Comparison of ENCODE assay signal across 1 cellular context in the genomic region with DNA sequence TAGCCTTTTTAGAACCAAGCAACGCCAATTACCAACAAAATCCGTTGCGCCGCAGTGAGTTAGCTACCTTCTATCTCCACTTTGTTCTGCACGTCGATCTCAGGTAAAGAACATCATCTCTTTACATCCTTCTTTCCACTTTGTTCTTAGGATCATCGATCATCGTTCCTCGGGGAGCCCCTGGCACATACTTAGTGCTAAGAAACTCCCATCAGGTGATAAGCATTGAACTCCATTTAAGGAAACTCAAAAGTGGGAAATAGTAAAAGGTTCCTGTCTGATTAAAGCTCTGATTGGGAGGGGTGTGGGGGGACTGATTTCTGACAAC.
TF ChIP-seq lines count a peak whose summit lies in the region.

No MANE protein-coding gene starts in this region.

TF ChIP-seq in GM23338, 12 proteins besides CTCF, POLR2A, EP300 and RAD21 (continued from another document):
- TF ChIP-seq, protein P1, sequence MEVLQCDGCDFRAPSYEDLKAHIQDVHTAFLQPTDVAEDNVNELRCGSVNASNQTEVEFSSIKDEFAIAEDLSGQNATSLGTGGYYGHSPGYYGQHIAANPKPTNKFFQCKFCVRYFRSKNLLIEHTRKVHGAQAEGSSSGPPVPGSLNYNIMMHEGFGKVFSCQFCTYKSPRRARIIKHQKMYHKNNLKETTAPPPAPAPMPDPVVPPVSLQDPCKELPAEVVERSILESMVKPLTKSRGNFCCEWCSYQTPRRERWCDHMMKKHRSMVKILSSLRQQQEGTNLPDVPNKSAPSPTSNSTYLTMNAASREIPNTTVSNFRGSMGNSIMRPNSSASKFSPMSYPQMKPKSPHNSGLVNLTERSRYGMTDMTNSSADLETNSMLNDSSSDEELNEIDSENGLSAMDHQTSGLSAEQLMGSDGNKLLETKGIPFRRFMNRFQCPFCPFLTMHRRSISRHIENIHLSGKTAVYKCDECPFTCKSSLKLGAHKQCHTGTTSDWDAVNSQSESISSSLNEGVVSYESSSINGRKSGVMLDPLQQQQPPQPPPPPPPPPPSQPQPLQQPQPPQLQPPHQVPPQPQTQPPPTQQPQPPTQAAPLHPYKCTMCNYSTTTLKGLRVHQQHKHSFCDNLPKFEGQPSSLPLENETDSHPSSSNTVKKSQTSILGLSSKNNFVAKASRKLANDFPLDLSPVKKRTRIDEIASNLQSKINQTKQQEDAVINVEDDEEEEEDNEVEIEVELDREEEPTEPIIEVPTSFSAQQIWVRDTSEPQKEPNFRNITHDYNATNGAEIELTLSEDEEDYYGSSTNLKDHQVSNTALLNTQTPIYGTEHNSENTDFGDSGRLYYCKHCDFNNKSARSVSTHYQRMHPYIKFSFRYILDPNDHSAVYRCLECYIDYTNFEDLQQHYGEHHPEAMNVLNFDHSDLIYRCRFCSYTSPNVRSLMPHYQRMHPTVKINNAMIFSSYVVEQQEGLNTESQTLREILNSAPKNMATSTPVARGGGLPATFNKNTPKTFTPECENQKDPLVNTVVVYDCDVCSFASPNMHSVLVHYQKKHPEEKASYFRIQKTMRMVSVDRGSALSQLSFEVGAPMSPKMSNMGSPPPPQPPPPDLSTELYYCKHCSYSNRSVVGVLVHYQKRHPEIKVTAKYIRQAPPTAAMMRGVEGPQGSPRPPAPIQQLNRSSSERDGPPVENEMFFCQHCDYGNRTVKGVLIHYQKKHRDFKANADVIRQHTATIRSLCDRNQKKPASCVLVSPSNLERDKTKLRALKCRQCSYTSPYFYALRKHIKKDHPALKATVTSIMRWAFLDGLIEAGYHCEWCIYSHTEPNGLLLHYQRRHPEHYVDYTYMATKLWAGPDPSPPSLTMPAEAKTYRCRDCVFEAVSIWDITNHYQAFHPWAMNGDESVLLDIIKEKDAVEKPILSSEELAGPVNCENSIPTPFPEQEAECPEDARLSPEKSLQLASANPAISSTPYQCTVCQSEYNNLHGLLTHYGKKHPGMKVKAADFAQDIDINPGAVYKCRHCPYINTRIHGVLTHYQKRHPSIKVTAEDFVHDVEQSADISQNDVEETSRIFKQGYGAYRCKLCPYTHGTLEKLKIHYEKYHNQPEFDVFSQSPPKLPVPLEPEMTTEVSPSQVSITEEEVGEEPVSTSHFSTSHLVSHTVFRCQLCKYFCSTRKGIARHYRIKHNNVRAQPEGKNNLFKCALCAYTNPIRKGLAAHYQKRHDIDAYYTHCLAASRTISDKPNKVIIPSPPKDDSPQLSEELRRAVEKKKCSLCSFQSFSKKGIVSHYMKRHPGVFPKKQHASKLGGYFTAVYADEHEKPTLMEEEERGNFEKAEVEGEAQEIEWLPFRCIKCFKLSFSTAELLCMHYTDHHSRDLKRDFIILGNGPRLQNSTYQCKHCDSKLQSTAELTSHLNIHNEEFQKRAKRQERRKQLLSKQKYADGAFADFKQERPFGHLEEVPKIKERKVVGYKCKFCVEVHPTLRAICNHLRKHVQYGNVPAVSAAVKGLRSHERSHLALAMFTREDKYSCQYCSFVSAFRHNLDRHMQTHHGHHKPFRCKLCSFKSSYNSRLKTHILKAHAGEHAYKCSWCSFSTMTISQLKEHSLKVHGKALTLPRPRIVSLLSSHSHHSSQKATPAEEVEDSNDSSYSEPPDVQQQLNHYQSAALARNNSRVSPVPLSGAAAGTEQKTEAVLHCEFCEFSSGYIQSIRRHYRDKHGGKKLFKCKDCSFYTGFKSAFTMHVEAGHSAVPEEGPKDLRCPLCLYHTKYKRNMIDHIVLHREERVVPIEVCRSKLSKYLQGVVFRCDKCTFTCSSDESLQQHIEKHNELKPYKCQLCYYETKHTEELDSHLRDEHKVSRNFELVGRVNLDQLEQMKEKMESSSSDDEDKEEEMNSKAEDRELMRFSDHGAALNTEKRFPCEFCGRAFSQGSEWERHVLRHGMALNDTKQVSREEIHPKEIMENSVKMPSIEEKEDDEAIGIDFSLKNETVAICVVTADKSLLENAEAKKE (CRISPR knock-in tag; IDR thresholded peaks at IDR 0.05), result no peak
- TF ChIP-seq, protein P2, sequence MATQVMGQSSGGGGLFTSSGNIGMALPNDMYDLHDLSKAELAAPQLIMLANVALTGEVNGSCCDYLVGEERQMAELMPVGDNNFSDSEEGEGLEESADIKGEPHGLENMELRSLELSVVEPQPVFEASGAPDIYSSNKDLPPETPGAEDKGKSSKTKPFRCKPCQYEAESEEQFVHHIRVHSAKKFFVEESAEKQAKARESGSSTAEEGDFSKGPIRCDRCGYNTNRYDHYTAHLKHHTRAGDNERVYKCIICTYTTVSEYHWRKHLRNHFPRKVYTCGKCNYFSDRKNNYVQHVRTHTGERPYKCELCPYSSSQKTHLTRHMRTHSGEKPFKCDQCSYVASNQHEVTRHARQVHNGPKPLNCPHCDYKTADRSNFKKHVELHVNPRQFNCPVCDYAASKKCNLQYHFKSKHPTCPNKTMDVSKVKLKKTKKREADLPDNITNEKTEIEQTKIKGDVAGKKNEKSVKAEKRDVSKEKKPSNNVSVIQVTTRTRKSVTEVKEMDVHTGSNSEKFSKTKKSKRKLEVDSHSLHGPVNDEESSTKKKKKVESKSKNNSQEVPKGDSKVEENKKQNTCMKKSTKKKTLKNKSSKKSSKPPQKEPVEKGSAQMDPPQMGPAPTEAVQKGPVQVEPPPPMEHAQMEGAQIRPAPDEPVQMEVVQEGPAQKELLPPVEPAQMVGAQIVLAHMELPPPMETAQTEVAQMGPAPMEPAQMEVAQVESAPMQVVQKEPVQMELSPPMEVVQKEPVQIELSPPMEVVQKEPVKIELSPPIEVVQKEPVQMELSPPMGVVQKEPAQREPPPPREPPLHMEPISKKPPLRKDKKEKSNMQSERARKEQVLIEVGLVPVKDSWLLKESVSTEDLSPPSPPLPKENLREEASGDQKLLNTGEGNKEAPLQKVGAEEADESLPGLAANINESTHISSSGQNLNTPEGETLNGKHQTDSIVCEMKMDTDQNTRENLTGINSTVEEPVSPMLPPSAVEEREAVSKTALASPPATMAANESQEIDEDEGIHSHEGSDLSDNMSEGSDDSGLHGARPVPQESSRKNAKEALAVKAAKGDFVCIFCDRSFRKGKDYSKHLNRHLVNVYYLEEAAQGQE (IDR thresholded peaks at IDR 0.05; ENCODE audit: unreplicated experiment), result no peak
